In the genomic region with DNA sequence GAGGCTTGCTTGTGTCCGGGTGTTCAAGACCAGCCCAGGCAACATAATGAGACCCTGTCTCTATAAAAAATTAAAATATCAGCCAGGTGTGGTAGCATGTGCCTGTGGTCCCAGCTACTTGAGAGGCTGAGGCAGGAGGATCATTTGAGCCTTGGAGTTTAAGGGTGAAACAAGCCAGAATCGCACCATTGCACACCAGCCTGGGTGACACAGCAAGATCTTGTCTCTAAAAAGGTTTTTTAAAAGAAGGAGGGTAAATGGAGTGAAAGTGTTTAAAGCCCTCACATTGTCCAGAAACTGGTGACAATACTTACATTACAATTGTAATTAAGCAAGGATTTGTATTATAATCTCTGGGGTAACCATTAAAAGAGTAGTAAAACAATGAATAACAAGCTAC, we compare ENCODE assay signal across 25 cellular contexts.
"Had no signal": no experiment of that assay in that cellular context is flagged by ENCODE, and none has a peak within 500 bp of the region (broad histone marks: within the 10 kb centered on the region; RNA-seq: fewer than 3 reads in every experiment).

No MANE protein-coding gene starts in this region.

- H3K4me3 Mint-ChIP-seq: mesothelial cell of epicardium, naive B cell had no signal

- H3K27ac ChIP-seq: colonic mucosa, dorsolateral prefrontal cortex, epithelial cell of prostate, esophagus squamous epithelium, gastrocnemius medialis, heart left ventricle, left lung, lower lobe of right lung had no signal

- H3K27me3 Mint-ChIP-seq: naive B cell had no signal

- H3K9me3 Mint-ChIP-seq: mesothelial cell of epicardium, naive B cell had no signal

- H3K4me1 Mint-ChIP-seq: naive B cell had no signal

- H3K27me3 ChIP-seq: colonic mucosa, esophagus squamous epithelium, gastrocnemius medialis, heart left ventricle, left lung had no signal

- H3K36me3 Mint-ChIP-seq: mesothelial cell of epicardium, naive B cell had no signal

- ATAC-seq: gastrocnemius medialis, heart left ventricle, left cardiac atrium, left lung, left ventricle myocardium superior, lower lobe of right lung, mucosa of descending colon had no signal

- H3K9me3 ChIP-seq: colonic mucosa, esophagus squamous epithelium, gastrocnemius medialis, heart left ventricle, left lung, lower lobe of right lung, mucosa of descending colon had no signal

- H3K36me3 ChIP-seq: colonic mucosa, esophagus squamous epithelium, gastrocnemius medialis, heart left ventricle, left lung, lower lobe of right lung had no signal

- H3K27ac Mint-ChIP-seq: mesothelial cell of epicardium, naive B cell had no signal

- H3K4me3 ChIP-seq: colonic mucosa, dorsolateral prefrontal cortex, esophagus squamous epithelium, gastrocnemius medialis, heart left ventricle, left lung, lower lobe of right lung, mucosa of descending colon had no signal

- FAIRE-seq: endometrium, islet of Langerhans, keratinocyte had no signal

- DNase-seq: cerebellar nuclear complex; colonic mucosa; cortex of kidney; dermis blood vessel endothelial cell; dorsolateral prefrontal cortex; effector CD4-positive, alpha-beta T cell; effector memory CD4-positive, alpha-beta T cell; esophagus squamous epithelium; foreskin fibroblast; foreskin melanocyte; gastrocnemius medialis; heart left ventricle; hippocampal formation; left cardiac atrium; left lung; left ventricle myocardium superior; lower lobe of right lung; mesenchymal stem cell; mucosa of descending colon; naive B cell had no signal

- H3K4me1 ChIP-seq: colonic mucosa, gastrocnemius medialis, heart left ventricle, left lung, lower lobe of right lung had no signal
